11 cellular contexts compared by ENCODE assay signal in genomic region chr17:81404557-81405165, GRCh38. TPM values are rescaled to one million over a fixed set of nuclear protein-coding genes. Genes with fewer than 3 reads are reported as not detected.
A peak's percentile ranks its signal among the peaks of the same experiment; 100 is the strongest.
DNase-seq lines count a peak whose midpoint lies in the region; ATAC-seq and TF ChIP-seq lines count a peak whose summit lies in the region.
"Had no signal": no experiment of that assay in that cellular context is flagged by ENCODE, and none has a peak within 500 bp of the region (broad histone marks: within the 10 kb centered on the region; RNA-seq: fewer than 3 reads in every experiment).

No MANE protein-coding gene starts in this region.

- ATAC-seq in gastroesophageal sphincter (no peak), GM19328 (IDR thresholded peaks at IDR 0.05; ENCODE audit: unreplicated experiment) (no peak), GM18907 (IDR thresholded peaks at IDR 0.05; ENCODE audit: unreplicated experiment) (no peak), HG02973 (IDR thresholded peaks at IDR 0.05; ENCODE audit: unreplicated experiment) (no peak)

- H3K9me3 ChIP-seq in gastroesophageal sphincter (no peaks in the 10 kb centered on the region), parathyroid adenoma (ENCODE audit: control insufficient read depth, low read length) (no peaks in the 10 kb centered on the region)

- peaks cover 57% of the 10 kb centered on the region for H3K79me2 ChIP-seq in parathyroid adenoma

- TF ChIP-seq POLR2A in gastroesophageal sphincter (IDR thresholded peaks at IDR 0.05), result no peak

- WGBS in gastroesophageal sphincter (ENCODE audit: low coverage in 1 of 2), 2 donors, result 20 to 49% methylated on average over 6 to 11 of the region's 11 CpGs

- no peaks in the 10 kb centered on the region for H3K36me3 ChIP-seq in gastroesophageal sphincter
- no peaks in the 10 kb centered on the region for H3K36me3 ChIP-seq in parathyroid adenoma (ENCODE audit: control insufficient read depth, insufficient read depth, low read length)

- DNase-seq in DMS153 treated with DMSO at 0.1 percent for 48 hours (lab: John Stamatoyannopoulos, UW; ENCODE audit: unreplicated experiment) (peak; percentile 73), NCI-H345 treated with DMSO at 0.1 percent for 48 hours (lab: John Stamatoyannopoulos, UW; ENCODE audit: unreplicated experiment) (peak; percentile 94), NCI-H524 (lab: John Stamatoyannopoulos, UW) (no peak)
- DNase-seq: HFFc6; mammary epithelial cell; stimulated activated CD4-positive, alpha-beta T cell treated with anti-CD3 and anti-CD28 coated beads, Interleukin-1b, Interleukin-23, amount 100 ng/mL, for 48 hours had no signal

- no peak for TF ChIP-seq EP300 in gastroesophageal sphincter (IDR thresholded peaks at IDR 0.05)

- no peak overlapping the region for H2AFZ ChIP-seq in parathyroid adenoma

- H3K27ac ChIP-seq in gastroesophageal sphincter (peak overlapping the region; percentile 96 to 100 (median 98)), parathyroid adenoma (peak overlapping the region; percentile 54)

- H3K27me3 ChIP-seq in gastroesophageal sphincter (no peaks in the 10 kb centered on the region), parathyroid adenoma (ENCODE audit: control insufficient read depth, insufficient read depth, low read length) (no peaks in the 10 kb centered on the region)

- H3K4me3 ChIP-seq in gastroesophageal sphincter (peak overlapping the region in 1 of 2 donors; percentile 42), parathyroid adenoma (ENCODE audit: low read depth, low read length) (no peak overlapping the region)

- no peak overlapping the region for H3K9ac ChIP-seq in parathyroid adenoma

- H3K4me1 ChIP-seq in gastroesophageal sphincter, result peaks cover 18 to 94% (median 50%) of the 10 kb centered on the region in 3 donors
- H3K4me1 ChIP-seq in parathyroid adenoma, result peaks cover 3% of the 10 kb centered on the region

- H3K4me2 ChIP-seq in parathyroid adenoma (ENCODE audit: low read length), result no peak overlapping the region

- TF ChIP-seq CTCF in gastroesophageal sphincter (IDR thresholded peaks at IDR 0.05), result peak in 2 of 4 experiments; percentile 10 to 32
- TF ChIP-seq CTCF in parathyroid adenoma (IDR thresholded peaks at IDR 0.05), result no peak

RNA-seq across cellular contexts. Expression of gene BAHCC1, which starts 9.4 kb away (rescaled TPM):
- total RNA-seq in gastroesophageal sphincter, result 10 to 100 TPM; 17.5 to 34.3 (median 19.5) TPM

Comparison
In these comparisons a context has a peak if more than half of its experiments do, and no peak if none do; other contexts are left out.
1. DNase-seq: peak in DMS153 treated with DMSO at 0.1 percent for 48 hours (single experiment) and NCI-H345 treated with DMSO at 0.1 percent for 48 hours (single experiment); none in NCI-H524 (0 of 2).